In genomic region chrX:128035318-128035717, GRCh38 we compare ENCODE assay signal across 9 cellular contexts. TPM values are rescaled to one million over a fixed set of nuclear protein-coding genes. Genes with fewer than 3 reads are reported as not detected.
"Had no signal": no experiment of that assay in that cellular context is flagged by ENCODE, and none has a peak within 500 bp of the region (broad histone marks: within the 10 kb centered on the region; RNA-seq: fewer than 3 reads in every experiment).

No MANE protein-coding gene starts in this region.

- ATAC-seq: GM23338, K562 had no signal

- FAIRE-seq: H1, H54, HTR-8/SVneo, K562 had no signal

- DNase-seq: H9, HCEC 1CT, IMR-90 had no signal

- H3K4me3 ChIP-seq: GM23338, K562 had no signal

- H2AFZ ChIP-seq: GM23338 had no signal

- H3K4me2 ChIP-seq: GM23338 had no signal

RNA-seq across cellular contexts. Expression of gene ACTRT1, which starts 16.9 kb away (rescaled TPM):
- total RNA-seq: GM23338, H1, H9, HT-29, IMR-90, K562 had no signal
- polyA plus RNA-seq: GM23338, IMR-90, K562 had no signal
